In the genomic region with DNA sequence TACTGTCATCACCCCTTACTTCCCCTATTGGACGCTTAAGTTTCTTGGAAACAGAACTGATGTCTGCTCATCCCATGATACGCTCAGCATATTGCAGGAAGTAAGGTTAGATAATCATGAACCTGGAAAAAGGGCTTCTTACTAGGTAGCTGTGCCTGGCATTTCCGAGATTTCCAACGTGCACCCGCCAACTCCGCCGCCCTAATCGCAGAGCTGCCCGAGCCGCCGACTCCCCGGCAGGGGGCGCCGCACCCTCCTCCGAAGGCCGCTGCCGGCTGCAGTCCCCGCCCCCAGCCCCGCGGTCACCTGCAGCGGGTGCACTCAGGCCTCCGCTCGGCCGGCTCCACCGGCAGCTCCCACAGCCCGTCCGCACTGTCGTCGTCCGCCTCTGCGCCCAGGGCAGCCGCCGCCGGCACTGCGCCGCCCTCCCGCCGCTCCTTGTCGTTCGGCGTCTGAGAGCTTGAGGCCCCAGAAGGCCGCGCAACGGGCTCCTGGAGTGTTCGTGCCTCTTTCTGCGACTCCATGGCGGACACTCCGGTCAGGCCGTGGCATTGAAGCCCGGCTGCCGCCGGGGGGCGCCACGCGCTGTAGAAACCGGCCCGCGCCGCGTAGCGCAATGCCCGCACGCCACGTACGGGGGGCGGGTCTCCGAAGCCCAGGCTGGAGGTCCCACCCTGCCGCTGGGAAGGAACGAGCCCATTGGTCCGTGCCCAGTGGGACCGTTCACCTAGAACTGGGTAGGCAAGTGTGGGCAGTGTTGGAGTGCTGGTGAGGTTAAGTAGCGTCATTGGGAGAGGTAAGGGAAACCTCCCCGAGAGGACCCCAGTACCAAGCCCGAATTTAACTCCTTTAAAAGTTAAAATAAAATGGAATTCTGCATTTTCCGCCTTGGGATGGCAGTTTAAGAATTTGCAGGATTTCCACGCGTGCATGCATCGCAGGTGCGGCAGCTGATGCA, we compare ENCODE assay signal across 8 cellular contexts. TPM values are rescaled to one million over a fixed set of nuclear protein-coding genes. Genes with fewer than 3 reads are reported as not detected.
DNase-seq lines count a peak whose midpoint lies in the region; ATAC-seq, FAIRE-seq and TF ChIP-seq lines count a peak whose summit lies in the region.

A gene with protein sequence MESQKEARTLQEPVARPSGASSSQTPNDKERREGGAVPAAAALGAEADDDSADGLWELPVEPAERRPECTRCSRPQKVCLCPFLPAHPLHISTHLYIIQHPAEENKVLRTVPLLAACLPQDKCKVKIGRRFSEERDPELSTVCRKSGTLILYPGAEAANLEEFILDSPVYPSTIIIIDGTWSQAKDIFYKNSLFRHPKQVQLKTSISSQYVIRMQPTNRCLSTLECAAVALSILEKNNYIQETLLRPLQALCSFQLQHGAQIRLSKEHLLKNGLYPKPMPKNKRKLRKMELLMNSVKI (minus strand): TSS at position 560 of the 958 bp plus-strand sequence. CDS start 36 bp downstream, at position 524.

- H3K79me1 ChIP-seq in H1 (ENCODE audit: low read depth, low read length) = no peaks in the 10 kb centered on the region
- no peaks in the 10 kb centered on the region for H3K79me1 ChIP-seq in mesendoderm (ENCODE audit: low read length)

- peaks cover 54% of the 10 kb centered on the region for H3K4me1 Mint-ChIP-seq in Calu3 (ENCODE audit: low read depth, unreplicated experiment)

- no peak for FAIRE-seq in H1 (lab: Jason Lieb, UNC)

- peak; percentile 93 for ATAC-seq in GM21367 (IDR thresholded peaks at IDR 0.05; ENCODE audit: unreplicated experiment)

- peak within 1 kb of the TSS; percentile 97; the same call in 1 of the 2 replicates for H3K27ac ChIP-seq in H1 (ENCODE audit: low read depth, low read length)
- H3K27ac ChIP-seq in mesendoderm (ENCODE audit: low read depth, low read length) = peak within 1 kb of the TSS; percentile 94

- H4K8ac ChIP-seq in H1 (ENCODE audit: extremely low read depth, insufficient read depth, low read length) (peak within 1 kb of the TSS; percentile 98), mesendoderm (ENCODE audit: low read depth, low read length) (peak within 1 kb of the TSS; percentile 30)

- TF ChIP-seq POLR2A in H1 (IDR thresholded peaks at IDR 0.05; ENCODE audit: control extremely low read depth in 1 of 2, low read depth in 2 of 2, low read length in 2 of 2) = peak; percentile 85 to 89

- H2BK12ac ChIP-seq in H1 (ENCODE audit: low read depth, low read length) = no peak within 1 kb of the TSS

- H3K4me3 ChIP-seq in H1 (ENCODE audit: extremely low read depth in 1 of 4, insufficient read depth in 2 of 4, low read depth in 3 of 4, low read length in 4 of 4) (peak within 1 kb of the TSS; percentile 46 to 85 (median 80)), mesendoderm (ENCODE audit: low read length) (peak within 1 kb of the TSS; percentile 60)

- H2BK15ac ChIP-seq in H1 (ENCODE audit: low read length) (0 out of 2 replicates have a peak within 1 kb of the TSS, but pooled peaks have one; percentile 95), mesendoderm (replicated peaks; ENCODE audit: low read depth) (no peak within 1 kb of the TSS)

- H3K18ac ChIP-seq in H1 (ENCODE audit: extremely low read depth, low read length) (peak within 1 kb of the TSS; percentile 99), mesendoderm (ENCODE audit: low read length) (peak within 1 kb of the TSS; percentile 95)

- H3K4me3 Mint-ChIP-seq in Calu3 (ENCODE audit: low read depth, unreplicated experiment) = peak within 1 kb of the TSS; percentile 82

- CTCF ChIA-PET in Calu3 (lab: Charles Lee) (interaction anchor here (0.6 to 2.9 kb wide), 11 partner anchors 8 to 1169 kb away, joined by 3 to 22 read pairs (median 6); partner anchors contain the start of genes DMXL1 and HSD17B4), H1 (lab: Charles Lee; ENCODE audit: partially characterized antibody) (interaction anchor here (0.5 to 4.1 kb wide), 62 partner anchors 8 to 1568 kb away, joined by 3 to 42 read pairs (median 3); no protein-coding TSS in a partner anchor)

- intact Hi-C loops in Calu3 (cut with micrococcal nuclease; ENCODE audit: unreplicated experiment) = loop anchor here (1.0 to 2.0 kb wide), 3 partner anchors 424 to 757 kb away; no protein-coding TSS in a partner anchor

- H3K27me3 Mint-ChIP-seq in Calu3 (ENCODE audit: unreplicated experiment) = no peaks in the 10 kb centered on the region

- H4K5ac ChIP-seq in H1 (ENCODE audit: insufficient read length, low read depth, low read length) = peak within 1 kb of the TSS; percentile 92
- no peak within 1 kb of the TSS for H4K5ac ChIP-seq in mesendoderm (ENCODE audit: low read length)

- peak within 1 kb of the TSS; percentile 89 for H2BK120ac ChIP-seq in H1 (replicated peaks; ENCODE audit: low read depth, low read length)
- H2BK120ac ChIP-seq in mesendoderm (ENCODE audit: low read depth, low read length) = peak within 1 kb of the TSS; percentile 16

- no peaks in the 10 kb centered on the region for H3K23me2 ChIP-seq in H1 (ENCODE audit: low read depth, low read length)

- BruUV-seq in Calu3 (replicated peaks; lab: Mats Ljungman, UMichigan) = no TSS peak

- WGBS in H1 (ENCODE audit: extremely low coverage in 1 of 2, insufficient coverage in 1 of 2, insufficient read length in 1 of 2, insufficient replicate concordance in 2 of 2, low coverage in 1 of 2, low lambda C conversion rate in 2 of 2, missing lambda C conversion rate in 1 of 2), 2 experiments = 7% methylated on average over 60 of the region's 79 CpGs; no CpG with 5 or more reads in 1 of the 2 experiments
- no CpG with 5 or more reads among the region's 79 CpGs for WGBS in mesendoderm (ENCODE audit: extremely low coverage, insufficient coverage, low lambda C conversion rate)

- H3K56ac ChIP-seq in H1 (replicated peaks; ENCODE audit: insufficient read length, low read depth, low read length) = peak within 1 kb of the TSS; percentile 90
- peak within 1 kb of the TSS; percentile 95 for H3K56ac ChIP-seq in mesendoderm (ENCODE audit: low read length)

- H3K27me3 ChIP-seq in H1 (replicated peaks in 1 of 4; ENCODE audit: control insufficient read depth in 3 of 4, extremely low read depth in 1 of 4, insufficient read depth in 3 of 4, low read length in 3 of 4) (no peaks in the 10 kb centered on the region), mesendoderm (ENCODE audit: insufficient read depth, low read length, poor library complexity) (no peaks in the 10 kb centered on the region)

- H3K9ac ChIP-seq in H1 (replicated peaks in 1 of 4; ENCODE audit: extremely low read depth in 1 of 4, low read depth in 3 of 4, low read length in 3 of 4) (peak within 1 kb of the TSS; percentile 50 to 99 (median 96); a peak in 6 of 7 replicates), mesendoderm (ENCODE audit: low read length) (peak within 1 kb of the TSS; percentile 85)

- no peaks in the 10 kb centered on the region; a peak in 1 of 7 replicates for H3K4me1 ChIP-seq in H1 (replicated peaks in 1 of 4; ENCODE audit: control insufficient read depth in 3 of 4, insufficient read depth in 4 of 4, low read length in 3 of 4)
- H3K4me1 ChIP-seq in mesendoderm (ENCODE audit: control insufficient read depth, low read depth, low read length) = peaks cover 6% of the 10 kb centered on the region

- H2BK5ac ChIP-seq in H1 (ENCODE audit: low read depth, low read length) (peak within 1 kb of the TSS; percentile 88; the same call in 1 of the 2 replicates), mesendoderm (ENCODE audit: low read length) (peak within 1 kb of the TSS; percentile 94)

- H3K27ac Mint-ChIP-seq in Calu3 (ENCODE audit: unreplicated experiment) = peak within 1 kb of the TSS; percentile 91

- DNase-seq in Calu3 (peak; percentile 99), HT1080 (ENCODE audit: low read depth) (peak; percentile 94), H1 (ENCODE audit: low read depth in 1 of 2, low spot score in 2 of 2) (peak; percentile 92 to 99), mesendoderm (peak; percentile 97)
- DNase-seq in NK-92 treated with Interleukin-12 subunit alpha and Interleukin-12 subunit beta, amount 100 ng/mL, for 24 hours (lab: John Stamatoyannopoulos, UW) = peak; percentile 79
- peak; percentile 84 to 90 (median 89) for DNase-seq in activated CD8-positive, alpha-beta memory T cell treated with anti-CD3 and anti-CD28 coated beads for 48 hours (ENCODE audit: low read depth in 2 of 3, low spot score in 2 of 3)
- peak; percentile 87 for DNase-seq in stimulated activated CD8-positive, alpha-beta memory T cell treated with anti-CD3 and anti-CD28 coated beads, Interleukin-12 subunit alpha, Interleukin-12 subunit beta, amount 100 ng/mL, for 4 hours (ENCODE audit: low read depth)

- peak within 1 kb of the TSS; percentile 93 for H3K4ac ChIP-seq in H1 (replicated peaks; ENCODE audit: insufficient read length, low read depth, low read length)
- H3K4ac ChIP-seq in mesendoderm (ENCODE audit: low read depth, low read length) = no peak within 1 kb of the TSS

- H3K79me2 ChIP-seq in H1 (ENCODE audit: control insufficient read depth in 1 of 2, insufficient read depth in 2 of 2, low read length in 2 of 2) (no peaks in the 10 kb centered on the region; a peak in 1 of 4 replicates), mesendoderm (ENCODE audit: control insufficient read depth, insufficient read depth, low read length) (no peaks in the 10 kb centered on the region)

- POLR2A ChIA-PET in H1 (lab: Charles Lee; ENCODE audit: partially characterized antibody) = interaction anchor here (0.9 to 1.5 kb wide), 5 partner anchors 9 to 423 kb away, joined by 3 to 6 read pairs (median 5); no protein-coding TSS in a partner anchor

- no peaks in the 10 kb centered on the region for H4K20me1 ChIP-seq in H1 (replicated peaks in 1 of 2; ENCODE audit: control insufficient read depth in 1 of 2, insufficient read depth in 2 of 2, low read length in 2 of 2)

- no peaks in the 10 kb centered on the region for H3K9me3 Mint-ChIP-seq in Calu3 (ENCODE audit: low read depth, unreplicated experiment)

- no peaks in the 10 kb centered on the region for H3K9me3 ChIP-seq in H1 (ENCODE audit: insufficient read depth in 2 of 2, low read depth in 1 of 2, low read length in 1 of 2)

- TF ChIP-seq CTCF in Calu3 (IDR thresholded peaks at IDR 0.05; ENCODE audit: unreplicated experiment) = peak; percentile 98
- peak; percentile 83 to 94 (median 92) for TF ChIP-seq CTCF in H1 (IDR thresholded peaks at IDR 0.05; ENCODE audit: control extremely low read depth in 1 of 3, insufficient read depth in 1 of 3, low read depth in 1 of 3, low read length in 3 of 3)

- no peak; a peak in 1 of 3 replicates for TF ChIP-seq EP300 in H1 (IDR thresholded peaks at IDR 0.05; ENCODE audit: borderline replicate concordance in 1 of 2, low read depth in 2 of 2, low read length in 2 of 2)

- H3K36me3 ChIP-seq in H1 (ENCODE audit: control insufficient read depth in 2 of 4, insufficient read depth in 4 of 4, low read length in 3 of 4) (no peaks in the 10 kb centered on the region), mesendoderm (ENCODE audit: control insufficient read depth, insufficient read depth, low read length) (no peaks in the 10 kb centered on the region)

- H3K4me2 ChIP-seq in H1 (ENCODE audit: insufficient read depth in 1 of 2, low read depth in 2 of 2, low read length in 2 of 2) (peak within 1 kb of the TSS; percentile 35 to 77; a peak in 3 of 4 replicates), mesendoderm (ENCODE audit: low read length) (peak within 1 kb of the TSS; percentile 64)

- H3K14ac ChIP-seq in H1 (ENCODE audit: insufficient read length) = no peak within 1 kb of the TSS

- H4K91ac ChIP-seq in H1 (replicated peaks; ENCODE audit: insufficient read length, low read length) = peak within 1 kb of the TSS; percentile 92

- TF ChIP-seq RAD21 in H1 (IDR thresholded peaks at IDR 0.05 in 1 of 2, conservative IDR thresholded peaks at IDR 0.05 in 1 of 2; ENCODE audit: low read depth in 2 of 2, low read length in 2 of 2) = peak; percentile 87 to 90

- H3K36me3 Mint-ChIP-seq in Calu3 (ENCODE audit: insufficient read depth, unreplicated experiment) = peaks cover 23% of the 10 kb centered on the region

- H3K23ac ChIP-seq in H1 (ENCODE audit: insufficient read length) (no peak within 1 kb of the TSS), mesendoderm (ENCODE audit: low read length) (peak within 1 kb of the TSS; percentile 50)

- peak within 1 kb of the TSS; percentile 93 for H2AFZ ChIP-seq in H1 (ENCODE audit: low read length)

- H2BK20ac ChIP-seq in H1 (ENCODE audit: low read length) = no peak within 1 kb of the TSS

- no peak within 1 kb of the TSS for H2AK5ac ChIP-seq in H1 (ENCODE audit: low read depth, low read length)
- H2AK5ac ChIP-seq in mesendoderm (ENCODE audit: low read length) = no peak within 1 kb of the TSS

RNA-seq across cellular contexts. Expression of the gene that starts here (rescaled TPM):
- 12.3 and 12.6 TPM in 2 replicates for total RNA-seq in Calu3 (2022)
- total RNA-seq in HT1080 (2014; rRNA removed; shearing (Covaris generic)) = 5.8 and 8.2 TPM in 2 replicates
- 4.8 and 5.6 TPM in 2 replicates for polyA plus RNA-seq in HT1080 (2015; cell fraction: cytosol; rRNA removed)
- polyA plus RNA-seq in HT1080 (2015; cell fraction: nucleus; rRNA removed) = 4.8 and 4.9 TPM in 2 replicates
- 15.0 and 17.1 TPM in 2 replicates for total RNA-seq in H1 (2021; fragmentation: NEBNext Ultra II Directional; extraction: Animal tissue kit (Norgen Biotek cat#: 25700))
- 4.3 and 5.4 TPM in 2 replicates for polyA plus RNA-seq in H1 (2011; rRNA removed)
- 4.0 TPM for polyA plus RNA-seq in H1 (2011; cell fraction: cytosol; rRNA removed)
- polyA plus RNA-seq in H1 (2011; cell fraction: nucleus; rRNA removed) = 2.8 TPM
- polyA plus RNA-seq in H1 (2012, experiment 1 of 2) = 1.8 to 4.1 TPM (median 2.7 TPM) in 4 replicates
- polyA plus RNA-seq in H1 (2012, experiment 2 of 2) = 1.5 TPM
- polyA plus RNA-seq in H1 (2013, experiment 1 of 2) = 7.0 TPM
- polyA plus RNA-seq in H1 (2013, experiment 2 of 2) = 7.2 TPM
- 3.9 and 6.1 TPM in 2 replicates for polyA minus RNA-seq in H1 (2011; rRNA and poly(A)+ RNA removed)
- polyA minus RNA-seq in H1 (2011; cell fraction: cytosol; rRNA and poly(A)+ RNA removed) = 4.3 TPM
- polyA minus RNA-seq in H1 (2011; cell fraction: nucleus; rRNA and poly(A)+ RNA removed) = 6.5 TPM
- 56.4 TPM for polyA plus RNA-seq in mesendoderm (2013, experiment 1 of 2)
- polyA plus RNA-seq in mesendoderm (2013, experiment 2 of 2) = 60.1 TPM

Comparison
In these comparisons a context has a peak if more than half of its experiments do, and no peak if none do; other contexts are left out.
1. Peak in every context shown above with its lines: DNase-seq, ATAC-seq, H3K4me3 ChIP-seq and H3K27ac ChIP-seq.